12 cellular contexts compared by ENCODE assay signal in genomic region chr21:18832950-18833349, GRCh38.
DNase-seq lines count a peak whose midpoint lies in the region; ATAC-seq and TF ChIP-seq lines count a peak whose summit lies in the region.
"Had no signal": no experiment of that assay in that cellular context is flagged by ENCODE, and none has a peak within 500 bp of the region (broad histone marks: within the 10 kb centered on the region; RNA-seq: fewer than 3 reads in every experiment).

No MANE protein-coding gene starts in this region.

- no peak for TF ChIP-seq POLR2A in vagina (IDR thresholded peaks at IDR 0.05)

- ATAC-seq in omental fat pad (ENCODE audit: low FRiP score) (peak; percentile 32), HG03342 (IDR thresholded peaks at IDR 0.05; ENCODE audit: unreplicated experiment) (no peak), sciatic nerve (no peak), GM18867 (IDR thresholded peaks at IDR 0.05; ENCODE audit: unreplicated experiment) (no peak)
- ATAC-seq: gastroesophageal sphincter had no signal

- intact Hi-C loops in vagina (cut with DNase I) (no loop called here), sciatic nerve (cut with DNase I) (no loop called here)

- TF ChIP-seq CTCF in omental fat pad (IDR thresholded peaks at IDR 0.05) (no peak), vagina (IDR thresholded peaks at IDR 0.05) (no peak)

- H3K36me3 ChIP-seq in SJCRH30 (no peaks in the 10 kb centered on the region), vagina (no peaks in the 10 kb centered on the region)
- H3K36me3 ChIP-seq: gastroesophageal sphincter, sigmoid colon had no signal

- H3K4me1 ChIP-seq in SJCRH30 (peaks cover 12% of the 10 kb centered on the region; the same call in 1 of the 2 replicates), vagina (no peaks in the 10 kb centered on the region)
- H3K4me1 ChIP-seq: gastroesophageal sphincter had no signal

- H3K27ac ChIP-seq in SJCRH30, result peak overlapping the region; percentile 21; the same call in 1 of the 2 replicates
- peak overlapping the region; percentile 11 for H3K27ac ChIP-seq in epithelial cell of prostate
- no peak overlapping the region for H3K27ac ChIP-seq in vagina
- H3K27ac ChIP-seq: gastroesophageal sphincter, sigmoid colon had no signal

- no peak overlapping the region for H3K4me3 ChIP-seq in SJCRH30
- no peak overlapping the region for H3K4me3 ChIP-seq in vagina
- H3K4me3 ChIP-seq: gastroesophageal sphincter, sigmoid colon had no signal

- H3K27me3 ChIP-seq in SJCRH30 (no peaks in the 10 kb centered on the region), vagina (no peaks in the 10 kb centered on the region)
- H3K27me3 ChIP-seq: gastroesophageal sphincter, sigmoid colon had no signal

- no peaks in the 10 kb centered on the region for H3K9me3 ChIP-seq in SJCRH30 (replicated peaks)
- H3K9me3 ChIP-seq in vagina, result no peaks in the 10 kb centered on the region
- H3K9me3 ChIP-seq: gastroesophageal sphincter had no signal

- DNase-seq in HS-27A (ENCODE audit: low read depth), result peak; percentile 91
- peak; percentile 3 to 13 for DNase-seq in SJCRH30
- DNase-seq in epithelial cell of prostate (ENCODE audit: low read depth, low spot score), result no peak
- no peak for DNase-seq in omental fat pad (ENCODE audit: low spot score)
- DNase-seq in vagina (ENCODE audit: extremely low spot score in 2 of 2), result no peak
- DNase-seq in sciatic nerve (ENCODE audit: low spot score), result no peak
- DNase-seq: activated CD4-positive, alpha-beta T cell treated with anti-CD3 and anti-CD28 coated beads for 1 hour; NCI-H2029 treated with DMSO at 0.1 percent for 48 hours; sigmoid colon had no signal

Comparison
In these comparisons a context has a peak if more than half of its experiments do, and no peak if none do; other contexts are left out.
1. DNase-seq: peak in HS-27A (single experiment) and SJCRH30 (2 of 2); none in epithelial cell of prostate (single experiment), omental fat pad (single experiment), vagina (0 of 2) and sciatic nerve (single experiment).